21 cellular contexts compared by ENCODE assay signal in the genomic region with DNA sequence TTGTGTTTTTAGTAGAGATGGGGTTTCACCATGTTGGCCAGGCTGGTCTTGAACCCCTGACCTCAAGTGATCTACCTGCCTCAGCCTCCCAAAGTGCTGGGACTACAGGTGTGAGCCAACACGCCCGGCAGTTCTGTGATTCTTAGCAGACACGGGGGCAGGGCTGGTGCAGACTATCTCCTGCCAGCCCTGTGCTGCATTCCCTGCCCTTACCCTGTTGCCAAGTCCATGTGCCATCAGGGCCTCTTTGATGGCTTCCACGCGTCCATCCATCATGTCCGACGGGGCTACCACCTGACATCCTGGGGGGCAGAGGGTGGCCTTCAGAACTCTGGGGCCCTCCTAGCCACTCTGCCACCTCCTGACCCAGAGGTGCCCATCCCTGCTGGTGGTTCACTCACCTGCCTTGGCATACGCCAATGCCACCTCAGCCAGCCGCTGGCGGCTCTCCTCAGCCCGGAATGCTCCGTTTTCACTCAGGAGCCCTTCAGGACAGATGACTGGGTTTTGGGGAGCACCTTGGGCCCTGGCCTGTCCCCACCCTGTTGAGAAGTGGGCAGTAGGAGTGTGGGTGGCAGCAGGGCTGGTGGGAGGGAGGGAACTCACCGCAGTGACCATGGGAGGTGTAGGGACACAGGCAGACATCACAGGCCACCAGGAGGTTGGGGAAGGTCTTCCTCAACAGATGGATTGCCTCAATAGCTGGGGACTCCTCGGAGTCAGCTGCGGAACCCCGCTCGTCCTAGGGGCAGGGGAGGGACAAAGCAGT. TPM values are rescaled to one million over a fixed set of nuclear protein-coding genes. Genes with fewer than 3 reads are reported as not detected.
DNase-seq lines count a peak whose midpoint lies in the region; ATAC-seq and TF ChIP-seq lines count a peak whose summit lies in the region.
"Had no signal": no experiment of that assay in that cellular context is flagged by ENCODE, and none has a peak within 500 bp of the region (broad histone marks: within the 10 kb centered on the region; RNA-seq: fewer than 3 reads in every experiment).

No MANE protein-coding gene starts in this region.

- H3K27me3 ChIP-seq in body of pancreas (no peaks in the 10 kb centered on the region), upper lobe of right lung (no peaks in the 10 kb centered on the region)

- TF ChIP-seq CTCF in GM13976 (IDR thresholded peaks at IDR 0.05; ENCODE audit: borderline replicate concordance, control extremely low read depth, extremely low read depth, insufficient read depth, missing control alignments) (no peak), body of pancreas (IDR thresholded peaks at IDR 0.05) (no peak), upper lobe of right lung (IDR thresholded peaks at IDR 0.05) (no peak)

- H3K36me3 ChIP-seq in body of pancreas (replicated peaks in 1 of 2; ENCODE audit: insufficient read depth in 1 of 2, low read depth in 2 of 2) (peaks cover 0 to 15% of the 10 kb centered on the region in 2 donors), upper lobe of right lung (peaks cover 70% of the 10 kb centered on the region)

- intact Hi-C loops in body of pancreas (cut with DNase I) (no loop called here), upper lobe of right lung (cut with DNase I) (no loop called here)

- H3K9me3 ChIP-seq in body of pancreas (no peaks in the 10 kb centered on the region), upper lobe of right lung (no peaks in the 10 kb centered on the region)
- H3K9me3 ChIP-seq: A549 had no signal

- peak overlapping the region in 3 of 4 donors; percentile 5 to 81 (median 69) for H3K27ac ChIP-seq in body of pancreas
- H3K27ac ChIP-seq in upper lobe of right lung = no peak overlapping the region
- H3K27ac ChIP-seq: A549, GM23248 had no signal

- no peak for TF ChIP-seq POLR2A in body of pancreas (IDR thresholded peaks at IDR 0.05)

- H3K4me1 ChIP-seq in body of pancreas (peaks cover 64% of the 10 kb centered on the region), upper lobe of right lung (no peaks in the 10 kb centered on the region)

- H3K4me3 ChIP-seq in body of pancreas (no peak overlapping the region), upper lobe of right lung (no peak overlapping the region)
- H3K4me3 ChIP-seq: A549, GM23248 had no signal

- DNase-seq in GM13976 (ENCODE audit: low spot score) = peak; percentile 17
- no peak for DNase-seq in body of pancreas
- no peak for DNase-seq in left lobe of liver (ENCODE audit: low spot score)
- peak; percentile 52 for DNase-seq in upper lobe of right lung
- DNase-seq in RPMI8226 = no peak
- DNase-seq in cerebellar cortex (ENCODE audit: low spot score) = no peak
- DNase-seq in stimulated activated CD4-positive, alpha-beta T cell treated with anti-CD3 and anti-CD28 coated beads, Interleukin-2, amount 100 ng/mL, for 24 hours = no peak
- DNase-seq: 8988T; ACHN; C1 segment of cervical spinal cord; Calu3; CD4-positive, alpha-beta memory T cell; COR-L47; DMS53; DMS79 treated with DMSO at 0.1 percent for 48 hours; GF-D8; GM23248; H9 had no signal

- 89 to 95% methylated on average over 6 to 17 of the region's 17 CpGs for WGBS in body of pancreas, 2 donors

- no peak for ATAC-seq in body of pancreas
- ATAC-seq in left lobe of liver = peak; percentile 41
- ATAC-seq in upper lobe of right lung = no peak
- ATAC-seq: A549, HCT116 had no signal

- in situ Hi-C loops in GM13976 (cut with MboI; ENCODE audit: low sequenced_read_pairs, unreplicated experiment) = no loop called here

RNA-seq across cellular contexts. Expression of a gene that starts 10.7 kb away (rescaled TPM):
- total RNA-seq in body of pancreas (10 to 100 TPM; 42.5 to 44.1 TPM), left lobe of liver (152 TPM), upper lobe of right lung (37.7 TPM)

RNA-seq across cellular contexts. Expression of a gene that starts 13.6 kb away (rescaled TPM):
- total RNA-seq in body of pancreas = 10 to 100 TPM; 38.9 to 51.9 TPM
- total RNA-seq in left lobe of liver = 76.9 TPM
- 10.4 TPM for total RNA-seq in upper lobe of right lung

RNA-seq across cellular contexts. Expression of a gene that starts 20.1 kb away (rescaled TPM):
- total RNA-seq in body of pancreas = 10 to 100 TPM; 13.8 to 17.6 TPM
- 14.3 TPM for total RNA-seq in left lobe of liver
- total RNA-seq in upper lobe of right lung = 31.0 TPM

RNA-seq across cellular contexts. Expression of a gene that starts 20.2 kb away (rescaled TPM):
- 1 to 10 TPM in 1 of 2 donors, not detected in 1; 1.6 TPM for total RNA-seq in body of pancreas
- 0.96 TPM for total RNA-seq in left lobe of liver
- total RNA-seq in upper lobe of right lung = not detected

RNA-seq across cellular contexts. Expression of a gene that starts 41.0 kb away (rescaled TPM):
- total RNA-seq in body of pancreas = 10 to 100 TPM; 27.0 to 47.0 TPM
- 0.33 TPM for total RNA-seq in left lobe of liver
- 10.8 TPM for total RNA-seq in upper lobe of right lung
- total RNA-seq: CD4-positive, alpha-beta memory T cell; Daoy; GM23248 had no signal

Comparison
In these comparisons a context has a peak if more than half of its experiments do, and no peak if none do; other contexts are left out.
1. DNase-seq: peak in GM13976 (single experiment) and upper lobe of right lung (single experiment); none in body of pancreas (0 of 4), left lobe of liver (single experiment), RPMI8226 (single experiment), cerebellar cortex (single experiment) and stimulated activated CD4-positive, alpha-beta T cell treated with anti-CD3 and anti-CD28 coated beads, Interleukin-2, amount 100 ng/mL, for 24 hours (0 of 2).